1 cellular context compared by ENCODE assay signal in the genomic region with DNA sequence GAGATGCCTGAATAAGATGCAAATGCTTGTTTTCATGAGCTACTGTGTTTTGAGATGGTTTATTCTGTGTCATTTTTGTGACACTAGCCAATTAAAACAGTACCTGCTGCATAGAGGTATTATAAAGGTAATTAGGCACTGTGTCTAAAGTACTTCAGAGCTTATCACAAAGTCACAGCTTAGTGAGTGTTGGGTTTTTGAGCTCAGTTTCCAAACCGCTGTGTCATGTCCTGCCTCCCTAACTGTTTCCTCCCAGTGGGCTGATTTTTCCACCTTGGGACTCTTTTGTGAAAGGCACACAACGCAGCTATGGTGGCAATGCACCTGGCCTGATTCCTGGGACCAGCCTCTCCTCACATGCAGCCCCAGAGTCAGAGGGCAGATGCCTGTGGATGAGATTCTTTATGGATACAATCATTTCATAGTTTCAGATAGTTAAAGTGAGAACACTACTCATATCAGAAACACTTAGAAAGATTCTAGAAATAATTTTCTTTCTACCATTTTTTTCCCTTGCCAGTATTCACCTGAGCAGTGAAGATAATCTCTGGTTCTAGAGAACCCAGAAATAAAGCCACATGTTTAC.
TF ChIP-seq lines count a peak whose summit lies in the region.

No MANE protein-coding gene starts in this region.

TF ChIP-seq in HEK293T, 16 proteins besides CTCF, POLR2A, EP300 and RAD21 (continued from another document):
- TF ChIP-seq PKNOX1 (IDR thresholded peaks at IDR 0.05): no peak
- no peak for TF ChIP-seq NFRKB (IDR thresholded peaks at IDR 0.05)
- TF ChIP-seq SP1 (IDR thresholded peaks at IDR 0.05): no peak
- no peak for TF ChIP-seq ARNT (IDR thresholded peaks at IDR 0.05)
- no peak for TF ChIP-seq SUZ12 (IDR thresholded peaks at IDR 0.05)
- TF ChIP-seq BHLHE40 (IDR thresholded peaks at IDR 0.05; ENCODE audit: borderline replicate concordance): no peak
- TF ChIP-seq CTBP1 (IDR thresholded peaks at IDR 0.05; ENCODE audit: borderline replicate concordance): no peak
- TF ChIP-seq FOXA1 (IDR thresholded peaks at IDR 0.05): no peak
- no peak for TF ChIP-seq LEF1 (IDR thresholded peaks at IDR 0.05; ENCODE audit: borderline replicate concordance)
- TF ChIP-seq FOXK2 (IDR thresholded peaks at IDR 0.05): no peak
TF ChIP-seq in HEK293T: peak in this region for 0.
